Comparison of ENCODE assay signal across 16 cellular contexts in genomic region chr17:1774390-1775176, GRCh38. TPM values are rescaled to one million over a fixed set of nuclear protein-coding genes. Genes with fewer than 3 reads are reported as not detected.
DNase-seq lines count a peak whose midpoint lies in the region; ATAC-seq and TF ChIP-seq lines count a peak whose summit lies in the region.
"Had no signal": no experiment of that assay in that cellular context is flagged by ENCODE, and none has a peak within 500 bp of the region (broad histone marks: within the 10 kb centered on the region; RNA-seq: fewer than 3 reads in every experiment).

No MANE protein-coding gene starts in this region.

- H3K4me1 ChIP-seq in BLaER1 (peaks cover 69% of the 10 kb centered on the region), endodermal cell (ENCODE audit: control insufficient read depth, insufficient read depth, low read length) (peaks cover 5% of the 10 kb centered on the region), smooth muscle cell (ENCODE audit: low read depth) (no peaks in the 10 kb centered on the region)

- H3K79me2 ChIP-seq in smooth muscle cell (ENCODE audit: low read depth), result no peaks in the 10 kb centered on the region

- peak overlapping the region; percentile 45 for H3K27ac Mint-ChIP-seq in endodermal cell

- H3K27me3 ChIP-seq in BLaER1 (no peaks in the 10 kb centered on the region), H7 (ENCODE audit: control insufficient read depth, insufficient read depth, low read length) (no peaks in the 10 kb centered on the region), endodermal cell (ENCODE audit: control insufficient read depth, insufficient read depth, low read length, poor library complexity, severe bottlenecking) (no peaks in the 10 kb centered on the region), smooth muscle cell (ENCODE audit: low read depth) (no peaks in the 10 kb centered on the region)
- H3K27me3 ChIP-seq: adrenal gland, neutrophil had no signal

- H2AFZ ChIP-seq in smooth muscle cell (ENCODE audit: low read depth), result no peak overlapping the region

- H3K4me3 Mint-ChIP-seq in endodermal cell, result no peak overlapping the region

- H3K27ac ChIP-seq in BLaER1 (peak overlapping the region; percentile 60), endodermal cell (ENCODE audit: low read depth, low read length) (no peak overlapping the region), smooth muscle cell (ENCODE audit: low read depth) (peak overlapping the region; percentile 82)
- H3K27ac ChIP-seq: HL-60, neutrophil had no signal

- H3F3A ChIP-seq in smooth muscle cell (ENCODE audit: low read depth), result peaks cover 33% of the 10 kb centered on the region

- no peaks in the 10 kb centered on the region for H3K27me3 Mint-ChIP-seq in endodermal cell (ENCODE audit: insufficient read depth)

- H3K9me3 ChIP-seq in BLaER1 (no peaks in the 10 kb centered on the region), endodermal cell (ENCODE audit: control insufficient read depth, low read length) (no peaks in the 10 kb centered on the region), smooth muscle cell (replicated peaks; ENCODE audit: low read depth) (no peaks in the 10 kb centered on the region)
- H3K9me3 ChIP-seq: adrenal gland, neutrophil had no signal

- no peak for TF ChIP-seq CTCF in endodermal cell (conservative IDR thresholded peaks at IDR 0.05)
- no peak for TF ChIP-seq CTCF in smooth muscle cell (IDR thresholded peaks at IDR 0.05; ENCODE audit: borderline replicate concordance, insufficient read depth, poor library complexity, severe bottlenecking)

- WGBS in endodermal cell (ENCODE audit: insufficient coverage in 1 of 2, insufficient read length in 1 of 2), 2 experiments, result 92 to 93% methylated on average over 20 to 21 of the region's 21 CpGs
- WGBS in smooth muscle cell (ENCODE audit: low lambda C conversion rate), result 95% methylated on average over 21 of the region's 21 CpGs

- no peak overlapping the region for H3K9ac ChIP-seq in BLaER1
- no peak overlapping the region for H3K9ac ChIP-seq in endodermal cell (ENCODE audit: extremely low read depth, low read length, poor library complexity, severe bottlenecking)
- H3K9ac ChIP-seq in smooth muscle cell (ENCODE audit: low read depth), result no peak overlapping the region

- H3K36me3 Mint-ChIP-seq in endodermal cell (ENCODE audit: low read depth), result peaks cover 40% of the 10 kb centered on the region

- H3K4me1 Mint-ChIP-seq in endodermal cell, result peaks cover 9% of the 10 kb centered on the region

- H3K36me3 ChIP-seq in BLaER1, result peaks cover 57% of the 10 kb centered on the region
- H3K36me3 ChIP-seq in H7 (replicated peaks; ENCODE audit: control insufficient read depth, insufficient read depth, low read length), result peaks cover 8% of the 10 kb centered on the region
- peaks cover 37% of the 10 kb centered on the region for H3K36me3 ChIP-seq in endodermal cell (ENCODE audit: control insufficient read depth, insufficient read depth, low read length)
- H3K36me3 ChIP-seq in smooth muscle cell (ENCODE audit: low read depth), result no peaks in the 10 kb centered on the region

- no peaks in the 10 kb centered on the region for H3K9me3 Mint-ChIP-seq in endodermal cell

- ATAC-seq in GM19397 (IDR thresholded peaks at IDR 0.05; ENCODE audit: unreplicated experiment) (no peak), GM21390 (IDR thresholded peaks at IDR 0.05; ENCODE audit: unreplicated experiment) (no peak), HG03045 (IDR thresholded peaks at IDR 0.05; ENCODE audit: unreplicated experiment) (no peak)

- H4K20me1 ChIP-seq in BLaER1 (no peaks in the 10 kb centered on the region), smooth muscle cell (ENCODE audit: low read depth) (no peaks in the 10 kb centered on the region)

- H3K4me3 ChIP-seq in BLaER1 (no peak overlapping the region), H7 (ENCODE audit: insufficient read depth, low read depth, low read length) (no peak overlapping the region), endodermal cell (ENCODE audit: low read length) (no peak overlapping the region), smooth muscle cell (no peak overlapping the region)
- H3K4me3 ChIP-seq: adrenal gland had no signal

- peak overlapping the region; percentile 57 for H3K4me2 ChIP-seq in BLaER1
- H3K4me2 ChIP-seq in smooth muscle cell, result no peak overlapping the region

- DNase-seq in H7, result peak; percentile 23
- DNase-seq in endodermal cell, result no peak
- DNase-seq in smooth muscle cell (lab: John Stamatoyannopoulos, UW; ENCODE audit: unreplicated experiment), result no peak
- no peak for DNase-seq in NCI-H2029 (lab: John Stamatoyannopoulos, UW)
- DNase-seq: DMS53, NCI-H1417, SIG-M5, T-helper 2 cell had no signal

RNA-seq across cellular contexts. Expression of gene SERPINF1, which starts 12.7 kb away (rescaled TPM):
- total RNA-seq in H7 (2014; rRNA removed; shearing (Covaris generic)), result 30.3 and 33.4 TPM in 2 replicates
- total RNA-seq in endodermal cell (10 to 100 TPM; 39.7 to 64.1 TPM), smooth muscle cell (645 and 778 TPM in 2 replicates)
- 36.7 TPM for polyA plus RNA-seq in endodermal cell (2013, experiment 1 of 2)
- polyA plus RNA-seq in endodermal cell (2013, experiment 2 of 2), result 33.9 TPM
- polyA plus RNA-seq in smooth muscle cell, result 370 and 498 TPM in 2 replicates
- total RNA-seq: endothelial cell of umbilical vein had no signal
- polyA plus RNA-seq: endothelial cell of umbilical vein had no signal

RNA-seq across cellular contexts. Expression of gene SERPINF2, which starts 31.9 kb away (rescaled TPM):
- total RNA-seq in H7 (2014; rRNA removed; shearing (Covaris generic)), result 0.52 and 0.74 TPM in 2 replicates
- total RNA-seq in endodermal cell, result 1 to 10 TPM in 1 of 2 donors, under 1 TPM in 1; 0.86 to 1.8 TPM
- 0.50 TPM for polyA plus RNA-seq in endodermal cell (2013, experiment 1 of 2)
- polyA plus RNA-seq in endodermal cell (2013, experiment 2 of 2), result 0.41 TPM
- total RNA-seq in smooth muscle cell, result 0.18 and 0.36 TPM in 2 replicates
- polyA plus RNA-seq in smooth muscle cell, result 0.22 and 0.66 TPM in 2 replicates
- total RNA-seq: endothelial cell of umbilical vein had no signal

RNA-seq across cellular contexts. Expression of gene WDR81, which starts 50.1 kb away (rescaled TPM):
- 13.2 and 14.3 TPM in 2 replicates for total RNA-seq in H7 (2014; rRNA removed; shearing (Covaris generic))
- total RNA-seq in endodermal cell (10 to 100 TPM; 13.4 to 17.9 TPM), smooth muscle cell (5.6 and 5.7 TPM in 2 replicates)
- polyA plus RNA-seq in endodermal cell (2013, experiment 1 of 2), result 8.0 TPM
- 6.0 TPM for polyA plus RNA-seq in endodermal cell (2013, experiment 2 of 2)
- polyA plus RNA-seq in smooth muscle cell, result 9.7 TPM in 2 replicates

RNA-seq across cellular contexts. Expression of gene SMYD4, which starts 55.1 kb away (rescaled TPM):
- total RNA-seq in H7 (2014; rRNA removed; shearing (Covaris generic)), result 14.0 and 20.6 TPM in 2 replicates
- total RNA-seq in endodermal cell (10 to 100 TPM; 31.6 to 36.8 TPM), smooth muscle cell (9.5 and 10.3 TPM in 2 replicates)
- polyA plus RNA-seq in endodermal cell (2013, experiment 1 of 2), result 15.1 TPM
- 13.0 TPM for polyA plus RNA-seq in endodermal cell (2013, experiment 2 of 2)
- 11.1 and 11.7 TPM in 2 replicates for polyA plus RNA-seq in smooth muscle cell

RNA-seq across cellular contexts. Expression of gene RPA1, which starts 55.2 kb away (rescaled TPM):
- 24.6 and 31.2 TPM in 2 replicates for total RNA-seq in H7 (2014; rRNA removed; shearing (Covaris generic))
- 100 to 1,000 TPM; 190 to 249 TPM for total RNA-seq in endodermal cell
- 89.8 TPM for polyA plus RNA-seq in endodermal cell (2013, experiment 1 of 2)
- polyA plus RNA-seq in endodermal cell (2013, experiment 2 of 2), result 80.9 TPM
- 25.2 and 29.6 TPM in 2 replicates for total RNA-seq in smooth muscle cell
- polyA plus RNA-seq in smooth muscle cell, result 37.8 and 46.3 TPM in 2 replicates
